In the genomic region with DNA sequence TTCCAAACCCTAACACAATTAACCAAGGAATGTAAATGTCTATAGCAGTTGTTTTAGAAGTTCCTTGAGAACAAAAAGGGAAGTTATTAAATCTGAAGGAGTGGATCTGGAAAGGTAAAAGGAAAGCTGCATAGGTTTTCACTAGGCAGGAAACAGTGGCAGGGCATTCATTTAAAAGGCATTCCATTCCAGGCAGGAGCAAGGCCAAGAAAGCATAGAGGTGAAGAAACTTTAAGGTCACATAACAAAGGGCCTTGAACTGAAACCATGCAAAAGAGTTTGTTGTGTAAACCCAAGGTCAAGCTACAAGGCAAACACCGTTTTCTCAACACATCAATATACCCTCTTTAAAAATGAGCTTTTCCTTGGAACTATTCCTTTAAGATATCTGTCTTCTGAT, we compare ENCODE assay signal across 1 cellular context.
TF ChIP-seq lines count a peak whose summit lies in the region.

No MANE protein-coding gene starts in this region.

TF ChIP-seq in GM12878, 131 proteins besides CTCF, POLR2A, EP300 and RAD21 (continued from another document):
- TF ChIP-seq, protein P1, sequence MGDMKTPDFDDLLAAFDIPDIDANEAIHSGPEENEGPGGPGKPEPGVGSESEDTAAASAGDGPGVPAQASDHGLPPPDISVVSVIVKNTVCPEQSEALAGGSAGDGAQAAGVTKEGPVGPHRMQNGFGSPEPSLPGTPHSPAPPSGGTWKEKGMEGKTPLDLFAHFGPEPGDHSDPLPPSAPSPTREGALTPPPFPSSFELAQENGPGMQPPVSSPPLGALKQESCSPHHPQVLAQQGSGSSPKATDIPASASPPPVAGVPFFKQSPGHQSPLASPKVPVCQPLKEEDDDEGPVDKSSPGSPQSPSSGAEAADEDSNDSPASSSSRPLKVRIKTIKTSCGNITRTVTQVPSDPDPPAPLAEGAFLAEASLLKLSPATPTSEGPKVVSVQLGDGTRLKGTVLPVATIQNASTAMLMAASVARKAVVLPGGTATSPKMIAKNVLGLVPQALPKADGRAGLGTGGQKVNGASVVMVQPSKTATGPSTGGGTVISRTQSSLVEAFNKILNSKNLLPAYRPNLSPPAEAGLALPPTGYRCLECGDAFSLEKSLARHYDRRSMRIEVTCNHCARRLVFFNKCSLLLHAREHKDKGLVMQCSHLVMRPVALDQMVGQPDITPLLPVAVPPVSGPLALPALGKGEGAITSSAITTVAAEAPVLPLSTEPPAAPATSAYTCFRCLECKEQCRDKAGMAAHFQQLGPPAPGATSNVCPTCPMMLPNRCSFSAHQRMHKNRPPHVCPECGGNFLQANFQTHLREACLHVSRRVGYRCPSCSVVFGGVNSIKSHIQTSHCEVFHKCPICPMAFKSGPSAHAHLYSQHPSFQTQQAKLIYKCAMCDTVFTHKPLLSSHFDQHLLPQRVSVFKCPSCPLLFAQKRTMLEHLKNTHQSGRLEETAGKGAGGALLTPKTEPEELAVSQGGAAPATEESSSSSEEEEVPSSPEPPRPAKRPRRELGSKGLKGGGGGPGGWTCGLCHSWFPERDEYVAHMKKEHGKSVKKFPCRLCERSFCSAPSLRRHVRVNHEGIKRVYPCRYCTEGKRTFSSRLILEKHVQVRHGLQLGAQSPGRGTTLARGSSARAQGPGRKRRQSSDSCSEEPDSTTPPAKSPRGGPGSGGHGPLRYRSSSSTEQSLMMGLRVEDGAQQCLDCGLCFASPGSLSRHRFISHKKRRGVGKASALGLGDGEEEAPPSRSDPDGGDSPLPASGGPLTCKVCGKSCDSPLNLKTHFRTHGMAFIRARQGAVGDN (IDR thresholded peaks at IDR 0.05), result no peak
